ENCODE assay signal across 8 cellular contexts in genomic region chr2:73925853-73926492, GRCh38. TPM values are rescaled to one million over a fixed set of nuclear protein-coding genes. Genes with fewer than 3 reads are reported as not detected.
DNase-seq lines count a peak whose midpoint lies in the region; ATAC-seq, FAIRE-seq and TF ChIP-seq lines count a peak whose summit lies in the region.

No MANE protein-coding gene starts in this region.

- H3K27ac ChIP-seq in SJSA1 = peak overlapping the region; percentile 94
- H3K27ac ChIP-seq in skin epidermis = peak overlapping the region in 20 of 21 experiments; percentile 34 to 99 (median 92)

- H3K9me3 ChIP-seq in SJSA1 (replicated peaks) = no peaks in the 10 kb centered on the region

- peaks cover 14% of the 10 kb centered on the region for H3K4me1 ChIP-seq in SJSA1 (replicated peaks)

- in situ Hi-C loops in GM13976 (cut with MboI; ENCODE audit: low sequenced_read_pairs, unreplicated experiment) = no loop called here

- H3K27me3 ChIP-seq in SJSA1 (replicated peaks) = no peaks in the 10 kb centered on the region

- no peak for ATAC-seq in GM19324 (IDR thresholded peaks at IDR 0.05; ENCODE audit: low FRiP score, unreplicated experiment)

- peaks cover 25% of the 10 kb centered on the region for H3K36me3 ChIP-seq in SJSA1

- H3K27ac Mint-ChIP-seq in HFFc6 = no peak overlapping the region

- H3K36me3 Mint-ChIP-seq in HFFc6 (ENCODE audit: low read depth) = peaks cover 22% of the 10 kb centered on the region

- H3K4me3 Mint-ChIP-seq in HFFc6 = peak overlapping the region; percentile 95

- TF ChIP-seq CTCF in HFFc6 (IDR thresholded peaks at IDR 0.05) (no peak), fibroblast of villous mesenchyme (IDR thresholded peaks at IDR 0.05; ENCODE audit: insufficient read depth, low read depth, low read length) (no peak), GM13976 (IDR thresholded peaks at IDR 0.05; ENCODE audit: borderline replicate concordance, control extremely low read depth, extremely low read depth, insufficient read depth, missing control alignments) (no peak)

- H3K27me3 Mint-ChIP-seq in HFFc6 (ENCODE audit: insufficient read depth) = peaks cover 14% of the 10 kb centered on the region

- H3K9me3 Mint-ChIP-seq in HFFc6 = no peaks in the 10 kb centered on the region

- H3K4me1 Mint-ChIP-seq in HFFc6 (ENCODE audit: low read depth) = peaks cover 37% of the 10 kb centered on the region

- no peak for DNase-seq in HFFc6
- no peak for DNase-seq in SJSA1 (ENCODE audit: low read depth in 1 of 2, low spot score in 2 of 2)
- no peak for DNase-seq in fibroblast of villous mesenchyme (ENCODE audit: low read depth)
- no peak for DNase-seq in frontal cortex (ENCODE audit: low spot score in 2 of 2)
- no peak for DNase-seq in effector CD4-positive, alpha-beta T cell
- no peak for DNase-seq in GM13976 (ENCODE audit: low spot score)

- peak overlapping the region; percentile 68 for H3K4me3 ChIP-seq in SJSA1
- H3K4me3 ChIP-seq in fibroblast of villous mesenchyme (ENCODE audit: low read depth, low read length) = peak overlapping the region; percentile 84
- peak overlapping the region; percentile 56 to 79 (median 65) for H3K4me3 ChIP-seq in skin epidermis

- no peak for FAIRE-seq in frontal cortex (lab: Jason Lieb, UNC)

RNA-seq across cellular contexts. Expression of gene DGUOK, which starts 0.7 kb away (rescaled TPM):
- 10 to 100 TPM; 63.2 to 73.3 (median 69.3) TPM for total RNA-seq in HFFc6 (2021; fragmentation: NEBNext Ultra II Directional; extraction: Animal tissue kit (Norgen Biotek cat#: 25700))
- 94.7 and 99.8 TPM in 2 replicates for total RNA-seq in SJSA1 (2014; rRNA removed; shearing (Covaris generic))
- total RNA-seq in fibroblast of villous mesenchyme (73.8 and 81.2 TPM in 2 replicates), frontal cortex (51.0 TPM)

RNA-seq across cellular contexts. Expression of gene ACTG2, which starts 33.2 kb away (rescaled TPM):
- total RNA-seq in HFFc6 (2021; fragmentation: NEBNext Ultra II Directional; extraction: Animal tissue kit (Norgen Biotek cat#: 25700)) = 1 to 10 TPM in 4 of 6 experiments, under 1 TPM in 2; 0.17 to 2.3 (median 2.1) TPM
- 78.8 and 135 TPM in 2 replicates for total RNA-seq in SJSA1 (2014; rRNA removed; shearing (Covaris generic))
- 59.6 and 113 TPM in 2 replicates for total RNA-seq in fibroblast of villous mesenchyme
- total RNA-seq in frontal cortex = 0.82 TPM

RNA-seq across cellular contexts. Expression of gene TET3, which starts 58.7 kb away (rescaled TPM):
- total RNA-seq in HFFc6 (2021; fragmentation: NEBNext Ultra II Directional; extraction: Animal tissue kit (Norgen Biotek cat#: 25700)) = 1 to 10 TPM; 3.2 to 3.7 (median 3.4) TPM
- 2.1 and 2.4 TPM in 2 replicates for total RNA-seq in SJSA1 (2014; rRNA removed; shearing (Covaris generic))
- total RNA-seq in fibroblast of villous mesenchyme = 5.6 and 7.7 TPM in 2 replicates
- total RNA-seq in frontal cortex = 15.9 TPM

Comparison
In these comparisons a context has a peak if more than half of its experiments do, and no peak if none do; other contexts are left out.
1. RNA of gene ACTG2, which starts 33.2 kb away (total RNA-seq): 78.8 to 135 TPM in SJSA1 and 59.6 to 113 TPM in fibroblast of villous mesenchyme; 0.17 to 2.3 TPM in HFFc6 and 0.82 TPM in frontal cortex (single experiment); every median in the first group is over 10 times any median in the second.
2. Peak in every context shown above with its lines, with median percentiles within 50 percentile points of each other: H3K4me3 ChIP-seq.